In genomic region chr20:45487231-45487635, GRCh38 we compare ENCODE assay signal across 13 cellular contexts. TPM values are rescaled to one million over a fixed set of nuclear protein-coding genes. Genes with fewer than 3 reads are reported as not detected.
DNase-seq lines count a peak whose midpoint lies in the region; TF ChIP-seq lines count a peak whose summit lies in the region.
"Had no signal": no experiment of that assay in that cellular context is flagged by ENCODE, and none has a peak within 500 bp of the region (broad histone marks: within the 10 kb centered on the region; RNA-seq: fewer than 3 reads in every experiment).

No MANE protein-coding gene starts in this region.

- no peaks in the 10 kb centered on the region for H3K36me3 Mint-ChIP-seq in activated CD4-positive, alpha-beta T cell treated with anti-CD3 and anti-CD28 coated beads, Interleukin-2, amount 10 ng/mL, durations not matched to agents 24 days and 14 days (ENCODE audit: low read depth)
- H3K36me3 Mint-ChIP-seq in glutamatergic neuron (ENCODE audit: unreplicated experiment): no peaks in the 10 kb centered on the region

- 21 to 38% methylated on average over 20 of the region's 20 CpGs for WGBS in testis, 2 donors

- H3K4me1 Mint-ChIP-seq in activated CD4-positive, alpha-beta T cell treated with anti-CD3 and anti-CD28 coated beads, Interleukin-2, amount 10 ng/mL, durations not matched to agents 24 days and 14 days: no peaks in the 10 kb centered on the region
- peaks cover 3% of the 10 kb centered on the region for H3K4me1 Mint-ChIP-seq in glutamatergic neuron (ENCODE audit: low read depth, unreplicated experiment)
- H3K4me1 Mint-ChIP-seq: activated T-helper 17 cell treated with anti-CD3 and anti-CD28 coated beads, Interleukin-2, amount 50 U/mL, for 72 hours; central memory CD8-positive, alpha-beta T cell had no signal

- H3K27ac ChIP-seq in testis: no peak overlapping the region

- no peaks in the 10 kb centered on the region for H3K4me1 ChIP-seq in testis

- H3K9me3 Mint-ChIP-seq in activated CD4-positive, alpha-beta T cell treated with anti-CD3 and anti-CD28 coated beads, Interleukin-2, amount 10 ng/mL, durations not matched to agents 24 days and 14 days: no peaks in the 10 kb centered on the region
- H3K9me3 Mint-ChIP-seq in glutamatergic neuron (ENCODE audit: unreplicated experiment): no peaks in the 10 kb centered on the region
- H3K9me3 Mint-ChIP-seq: activated T-helper 17 cell treated with anti-CD3 and anti-CD28 coated beads, Interleukin-2, amount 50 U/mL, for 72 hours; central memory CD8-positive, alpha-beta T cell had no signal

- TF ChIP-seq POLR2A in NB4 (IDR thresholded peaks at IDR 0.05; ENCODE audit: extremely low read depth, insufficient read length): no peak
- no peak for TF ChIP-seq POLR2A in testis (IDR thresholded peaks at IDR 0.05)

- H3K27ac Mint-ChIP-seq in activated CD4-positive, alpha-beta T cell treated with anti-CD3 and anti-CD28 coated beads, Interleukin-2, amount 10 ng/mL, durations not matched to agents 24 days and 14 days: no peak overlapping the region
- no peak overlapping the region for H3K27ac Mint-ChIP-seq in glutamatergic neuron (ENCODE audit: unreplicated experiment)
- H3K27ac Mint-ChIP-seq: activated T-helper 17 cell treated with anti-CD3 and anti-CD28 coated beads, Interleukin-2, amount 50 U/mL, for 72 hours had no signal

- H3K36me3 ChIP-seq in testis (ENCODE audit: low read depth, missing control alignments): no peaks in the 10 kb centered on the region

- DNase-seq in activated CD4-positive, alpha-beta T cell treated with anti-CD3 and anti-CD28 coated beads for 48 hours: peak; percentile 6
- DNase-seq in activated CD4-positive, alpha-beta T cell treated with anti-CD3 and anti-CD28 coated beads, Interleukin-2, amount 10 ng/mL, durations not matched to agents 24 days and 14 days: no peak
- peak; percentile 30 for DNase-seq in NB4 (ENCODE audit: low read depth)
- DNase-seq in glutamatergic neuron: peak; percentile 53
- no peak for DNase-seq in testis
- DNase-seq in superior temporal gyrus (ENCODE audit: extremely low spot score): no peak
- no peak for DNase-seq in NCI-H2171 treated with DMSO at 0.1 percent for 48 hours (lab: John Stamatoyannopoulos, UW)
- no peak for DNase-seq in amniotic stem cell (lab: John Stamatoyannopoulos, UW)
- DNase-seq: midbrain had no signal

- no peaks in the 10 kb centered on the region for H3K27me3 ChIP-seq in testis

- H3K27me3 Mint-ChIP-seq in activated CD4-positive, alpha-beta T cell treated with anti-CD3 and anti-CD28 coated beads, Interleukin-2, amount 10 ng/mL, durations not matched to agents 24 days and 14 days: peaks cover 36% of the 10 kb centered on the region
- peaks cover 3% of the 10 kb centered on the region for H3K27me3 Mint-ChIP-seq in glutamatergic neuron (ENCODE audit: unreplicated experiment)

- intact Hi-C loops in activated CD4-positive, alpha-beta T cell treated with anti-CD3 and anti-CD28 coated beads, Interleukin-2, amount 10 ng/mL, durations not matched to agents 24 days and 14 days (cut with micrococcal nuclease): no loop called here
- intact Hi-C loops in testis (cut with DNase I; ENCODE audit: low total_unique reads): no loop called here

- TF ChIP-seq CTCF in NB4 (IDR thresholded peaks at IDR 0.05; ENCODE audit: low read depth, low read length) (peak; percentile 32), glutamatergic neuron (IDR thresholded peaks at IDR 0.05; ENCODE audit: partially characterized antibody, unreplicated experiment) (peak; percentile 63), testis (IDR thresholded peaks at IDR 0.05) (no peak)

- no peaks in the 10 kb centered on the region for H3K9me3 ChIP-seq in testis

- H3K4me3 ChIP-seq in NB4 (ENCODE audit: low read depth, low read length): no peak overlapping the region
- peak overlapping the region; percentile 34 to 49 for H3K4me3 ChIP-seq in testis

- H3K4me3 Mint-ChIP-seq in activated CD4-positive, alpha-beta T cell treated with anti-CD3 and anti-CD28 coated beads, Interleukin-2, amount 10 ng/mL, durations not matched to agents 24 days and 14 days: no peak overlapping the region
- no peak overlapping the region for H3K4me3 Mint-ChIP-seq in glutamatergic neuron (ENCODE audit: unreplicated experiment)
- H3K4me3 Mint-ChIP-seq: activated T-helper 17 cell treated with anti-CD3 and anti-CD28 coated beads, Interleukin-2, amount 50 U/mL, for 72 hours; central memory CD8-positive, alpha-beta T cell had no signal

RNA-seq across cellular contexts. Expression of gene WFDC2, which starts 17.7 kb away (rescaled TPM):
- not detected in 2 replicates for total RNA-seq in activated CD4-positive, alpha-beta T cell treated with anti-CD3 and anti-CD28 coated beads, Interleukin-2, amount 10 ng/mL, durations not matched to agents 24 days and 14 days
- total RNA-seq in glutamatergic neuron (ENCODE audit: unreplicated experiment) (4.8 TPM), testis (10 to 100 TPM in 1 of 2 donors, 1 to 10 TPM in 1; 6.1 to 32.0 TPM)
- 37.6 TPM for polyA plus RNA-seq in testis (ENCODE audit: insufficient read depth, low read depth, low replicate concordance)
- total RNA-seq: fibroblast of villous mesenchyme, MCF 10A had no signal

RNA-seq across cellular contexts. Expression of gene SPINT3, which starts 28.2 kb away (rescaled TPM):
- total RNA-seq in activated CD4-positive, alpha-beta T cell treated with anti-CD3 and anti-CD28 coated beads, Interleukin-2, amount 10 ng/mL, durations not matched to agents 24 days and 14 days: not detected in 2 replicates
- total RNA-seq in glutamatergic neuron (ENCODE audit: unreplicated experiment) (not detected), testis (not detected)
- not detected for polyA plus RNA-seq in testis (ENCODE audit: insufficient read depth, low read depth, low replicate concordance)
- total RNA-seq: activated T-helper 17 cell treated with anti-CD3 and anti-CD28 coated beads, Interleukin-2, amount 50 U/mL, for 72 hours; fibroblast of villous mesenchyme; MCF 10A had no signal

RNA-seq across cellular contexts. Expression of gene WFDC6, which starts 52.0 kb away (rescaled TPM):
- total RNA-seq in activated CD4-positive, alpha-beta T cell treated with anti-CD3 and anti-CD28 coated beads, Interleukin-2, amount 10 ng/mL, durations not matched to agents 24 days and 14 days: not detected in 2 replicates
- total RNA-seq in glutamatergic neuron (ENCODE audit: unreplicated experiment) (not detected), testis (10 to 100 TPM; 75.6 to 83.3 TPM)
- 24.9 TPM for polyA plus RNA-seq in testis (ENCODE audit: insufficient read depth, low read depth, low replicate concordance)
- total RNA-seq: activated T-helper 17 cell treated with anti-CD3 and anti-CD28 coated beads, Interleukin-2, amount 50 U/mL, for 72 hours; fibroblast of villous mesenchyme; MCF 10A had no signal

RNA-seq across cellular contexts. Expression of gene EPPIN, which starts 60.0 kb away (rescaled TPM):
- not detected in 2 replicates for total RNA-seq in activated CD4-positive, alpha-beta T cell treated with anti-CD3 and anti-CD28 coated beads, Interleukin-2, amount 10 ng/mL, durations not matched to agents 24 days and 14 days
- total RNA-seq in glutamatergic neuron (ENCODE audit: unreplicated experiment): not detected
- total RNA-seq in testis: 100 to 1,000 TPM; 185 to 222 TPM
- 251 TPM for polyA plus RNA-seq in testis (ENCODE audit: insufficient read depth, low read depth, low replicate concordance)
- total RNA-seq: activated T-helper 17 cell treated with anti-CD3 and anti-CD28 coated beads, Interleukin-2, amount 50 U/mL, for 72 hours; fibroblast of villous mesenchyme; MCF 10A had no signal

Comparison
In these comparisons a context has a peak if more than half of its experiments do, and no peak if none do; other contexts are left out.
1. DNase-seq: peak in activated CD4-positive, alpha-beta T cell treated with anti-CD3 and anti-CD28 coated beads for 48 hours (single experiment), NB4 (single experiment) and glutamatergic neuron (single experiment); none in activated CD4-positive, alpha-beta T cell treated with anti-CD3 and anti-CD28 coated beads, Interleukin-2, amount 10 ng/mL, durations not matched to agents 24 days and 14 days (single experiment), testis (single experiment), superior temporal gyrus (single experiment), NCI-H2171 treated with DMSO at 0.1 percent for 48 hours (single experiment) and amniotic stem cell (single experiment).
2. CTCF ChIP-seq: peak in NB4 (single experiment) and glutamatergic neuron (single experiment); none in testis (0 of 3).
3. RNA of gene WFDC6, which starts 52.0 kb away (total RNA-seq): 75.6 to 83.3 TPM in testis; not detected in activated CD4-positive, alpha-beta T cell treated with anti-CD3 and anti-CD28 coated beads, Interleukin-2, amount 10 ng/mL, durations not matched to agents 24 days and 14 days and not detected in glutamatergic neuron (single experiment); every median in the first group is over 10 times any median in the second.